1 cellular context compared by ENCODE assay signal in genomic region chr2:238905721-238906120, GRCh38.
TF ChIP-seq lines count a peak whose summit lies in the region.

No MANE protein-coding gene starts in this region.

TF ChIP-seq in GM12878, 131 proteins besides CTCF, POLR2A, EP300 and RAD21:
- no peak for TF ChIP-seq TARDBP (IDR thresholded peaks at IDR 0.05; ENCODE audit: borderline replicate concordance)
- no peak for TF ChIP-seq POU2F2 (IDR thresholded peaks at IDR 0.05; ENCODE audit: borderline replicate concordance, low read depth, low read length)
- TF ChIP-seq RELA (IDR thresholded peaks at IDR 0.05; ENCODE audit: borderline replicate concordance, partially characterized antibody) = no peak
- TF ChIP-seq, protein P1, sequence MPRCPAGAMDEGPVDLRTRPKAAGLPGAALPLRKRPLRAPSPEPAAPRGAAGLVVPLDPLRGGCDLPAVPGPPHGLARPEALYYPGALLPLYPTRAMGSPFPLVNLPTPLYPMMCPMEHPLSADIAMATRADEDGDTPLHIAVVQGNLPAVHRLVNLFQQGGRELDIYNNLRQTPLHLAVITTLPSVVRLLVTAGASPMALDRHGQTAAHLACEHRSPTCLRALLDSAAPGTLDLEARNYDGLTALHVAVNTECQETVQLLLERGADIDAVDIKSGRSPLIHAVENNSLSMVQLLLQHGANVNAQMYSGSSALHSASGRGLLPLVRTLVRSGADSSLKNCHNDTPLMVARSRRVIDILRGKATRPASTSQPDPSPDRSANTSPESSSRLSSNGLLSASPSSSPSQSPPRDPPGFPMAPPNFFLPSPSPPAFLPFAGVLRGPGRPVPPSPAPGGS (IDR thresholded peaks at IDR 0.05; ENCODE audit: borderline replicate concordance, insufficient read depth, low read depth, low read length, poor library complexity, severe bottlenecking) = peak; percentile 89
- TF ChIP-seq HDAC6 (IDR thresholded peaks at IDR 0.05; ENCODE audit: unreplicated experiment) = no peak
- TF ChIP-seq SREBF1 (IDR thresholded peaks at IDR 0.05; ENCODE audit: low read length) = no peak
- no peak for TF ChIP-seq ZNF24 (IDR thresholded peaks at IDR 0.05)
- TF ChIP-seq, protein P2, sequence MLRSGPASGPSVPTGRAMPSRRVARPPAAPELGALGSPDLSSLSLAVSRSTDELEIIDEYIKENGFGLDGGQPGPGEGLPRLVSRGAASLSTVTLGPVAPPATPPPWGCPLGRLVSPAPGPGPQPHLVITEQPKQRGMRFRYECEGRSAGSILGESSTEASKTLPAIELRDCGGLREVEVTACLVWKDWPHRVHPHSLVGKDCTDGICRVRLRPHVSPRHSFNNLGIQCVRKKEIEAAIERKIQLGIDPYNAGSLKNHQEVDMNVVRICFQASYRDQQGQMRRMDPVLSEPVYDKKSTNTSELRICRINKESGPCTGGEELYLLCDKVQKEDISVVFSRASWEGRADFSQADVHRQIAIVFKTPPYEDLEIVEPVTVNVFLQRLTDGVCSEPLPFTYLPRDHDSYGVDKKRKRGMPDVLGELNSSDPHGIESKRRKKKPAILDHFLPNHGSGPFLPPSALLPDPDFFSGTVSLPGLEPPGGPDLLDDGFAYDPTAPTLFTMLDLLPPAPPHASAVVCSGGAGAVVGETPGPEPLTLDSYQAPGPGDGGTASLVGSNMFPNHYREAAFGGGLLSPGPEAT (IDR thresholded peaks at IDR 0.05; ENCODE audit: low read depth) = no peak
- no peak for TF ChIP-seq EGR1 (IDR thresholded peaks at IDR 0.05; ENCODE audit: borderline replicate concordance in 1 of 2, low read depth in 2 of 2, low read length in 2 of 2)
- no peak for TF ChIP-seq CEBPB (IDR thresholded peaks at IDR 0.05; ENCODE audit: borderline replicate concordance in 1 of 2, low read depth in 2 of 2, low read length in 2 of 2)
- TF ChIP-seq, protein P3, sequence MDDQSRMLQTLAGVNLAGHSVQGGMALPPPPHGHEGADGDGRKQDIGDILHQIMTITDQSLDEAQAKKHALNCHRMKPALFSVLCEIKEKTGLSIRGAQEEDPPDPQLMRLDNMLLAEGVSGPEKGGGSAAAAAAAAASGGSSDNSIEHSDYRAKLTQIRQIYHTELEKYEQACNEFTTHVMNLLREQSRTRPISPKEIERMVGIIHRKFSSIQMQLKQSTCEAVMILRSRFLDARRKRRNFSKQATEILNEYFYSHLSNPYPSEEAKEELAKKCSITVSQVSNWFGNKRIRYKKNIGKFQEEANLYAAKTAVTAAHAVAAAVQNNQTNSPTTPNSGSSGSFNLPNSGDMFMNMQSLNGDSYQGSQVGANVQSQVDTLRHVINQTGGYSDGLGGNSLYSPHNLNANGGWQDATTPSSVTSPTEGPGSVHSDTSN (IDR thresholded peaks at IDR 0.05; ENCODE audit: insufficient replicate concordance, low read depth, low read length) = peak; percentile 52
- TF ChIP-seq ZNF207 (IDR thresholded peaks at IDR 0.05; ENCODE audit: borderline replicate concordance) = no peak
- peak; percentile 78; the same call in 1 of the 2 replicates for TF ChIP-seq TCF3 (IDR thresholded peaks at IDR 0.05; ENCODE audit: borderline replicate concordance, insufficient read depth, low read depth, low read length)
- TF ChIP-seq CBX3 (IDR thresholded peaks at IDR 0.05; ENCODE audit: borderline replicate concordance, low read depth) = no peak
- no peak for TF ChIP-seq CHD4 (IDR thresholded peaks at IDR 0.05)
- TF ChIP-seq DPF2 (IDR thresholded peaks at IDR 0.05) = no peak
- no peak for TF ChIP-seq POLR2AphosphoS2 (IDR thresholded peaks at IDR 0.05; ENCODE audit: low read depth, low read length)
TF ChIP-seq in GM12878: peak in this region for 3.
